In the genomic region with DNA sequence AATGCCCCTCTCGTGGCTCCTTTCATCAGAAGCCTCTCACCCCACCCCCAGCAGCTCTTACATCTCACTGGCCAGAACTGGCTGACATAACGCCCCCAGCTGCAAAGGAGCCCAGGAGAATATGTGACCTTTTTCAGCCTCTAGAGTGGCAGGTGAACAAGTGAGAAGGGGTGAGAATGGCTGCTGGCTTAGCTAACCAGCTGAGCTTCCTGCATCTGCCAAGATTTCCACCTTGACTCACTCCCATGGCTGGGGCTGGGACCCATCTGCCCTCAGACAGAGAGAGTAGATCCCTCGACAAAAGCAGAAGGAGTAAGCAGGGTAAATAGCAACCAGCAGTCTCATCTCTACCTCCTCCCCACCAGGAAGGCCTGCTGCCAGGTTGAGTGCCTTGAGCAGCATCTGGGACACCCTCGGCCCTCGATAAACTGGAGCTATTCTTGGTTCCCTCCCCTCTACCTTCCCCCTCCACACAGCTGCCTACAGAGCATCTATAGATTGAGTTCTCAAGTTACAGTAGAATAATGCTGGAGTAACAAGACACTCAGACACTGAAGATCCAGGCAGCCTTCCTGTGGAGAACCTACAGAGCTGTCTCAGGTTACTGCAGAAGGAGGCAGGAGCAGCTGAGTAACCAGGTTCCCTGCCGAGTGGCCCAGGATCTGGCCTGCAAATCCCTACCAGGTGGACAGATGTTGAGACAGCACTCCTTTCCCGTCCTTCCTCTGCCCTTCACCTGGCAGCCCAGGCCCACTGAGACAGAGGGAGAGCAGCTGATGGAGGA, we compare ENCODE assay signal across 10 cellular contexts. TPM values are rescaled to one million over a fixed set of nuclear protein-coding genes. Genes with fewer than 3 reads are reported as not detected.
DNase-seq lines count a peak whose midpoint lies in the region; ATAC-seq, FAIRE-seq and TF ChIP-seq lines count a peak whose summit lies in the region.
"Had no signal": no experiment of that assay in that cellular context is flagged by ENCODE, and none has a peak within 500 bp of the region (broad histone marks: within the 10 kb centered on the region; RNA-seq: fewer than 3 reads in every experiment).

No MANE protein-coding gene starts in this region.

- no peak for TF ChIP-seq CTCF in K562 (IDR thresholded peaks at IDR 0.05 in 2 of 3, conservative IDR thresholded peaks at IDR 0.05 in 1 of 3; ENCODE audit: insufficient read depth in 2 of 3, low read depth in 1 of 3, low read length in 3 of 3)
- no peak for TF ChIP-seq CTCF in MM.1S (IDR thresholded peaks at IDR 0.05; ENCODE audit: low read length)
- TF ChIP-seq CTCF in left ventricle myocardium inferior (IDR thresholded peaks at IDR 0.05; ENCODE audit: borderline replicate concordance), result no peak

- no peaks in the 10 kb centered on the region for H3K9me2 ChIP-seq in MM.1S (replicated peaks; ENCODE audit: insufficient read depth, low read length)

- in situ Hi-C loops in K562 (cut with MboI), result no loop called here

- 0 out of 3 replicates have a peak overlapping the region, but pooled peaks have one; percentile 29 for H3K27ac ChIP-seq in K562 (ENCODE audit: extremely low read depth, low read depth, low read length)
- H3K27ac ChIP-seq in MM.1S (ENCODE audit: low read length), result no peak overlapping the region
- no peak overlapping the region for H3K27ac ChIP-seq in left ventricle myocardium inferior (replicated peaks)

- POLR2A ChIA-PET in K562 (lab: Yijun Ruan, JAX), result interaction anchor here (0.5 to 1.6 kb wide), 5 partner anchors 10 to 102 kb away, joined by 3 to 5 read pairs (median 3); no protein-coding TSS in a partner anchor

- H3K9ac ChIP-seq in K562 (ENCODE audit: insufficient read depth in 1 of 2, low read depth in 2 of 2, low read length in 2 of 2) (peak overlapping the region in 1 of 2 experiments; percentile 49; a peak in 1 of 4 replicates), MM.1S (ENCODE audit: low read length) (no peak overlapping the region)

- H3K9me3 ChIP-seq in K562 (replicated peaks; ENCODE audit: control insufficient read depth, insufficient read depth, low read depth, low read length) (no peaks in the 10 kb centered on the region), MM.1S (replicated peaks; ENCODE audit: insufficient read depth, low read length) (no peaks in the 10 kb centered on the region), left ventricle myocardium inferior (replicated peaks) (no peaks in the 10 kb centered on the region)

- peak overlapping the region; percentile 75 for H2AFZ ChIP-seq in K562 (ENCODE audit: low read depth, low read length)
- H2AFZ ChIP-seq in MM.1S (ENCODE audit: low read length), result no peak overlapping the region

- no peaks in the 10 kb centered on the region for H3F3A ChIP-seq in MM.1S (ENCODE audit: insufficient read depth, low read length)

- ATAC-seq in K562 (peak; percentile 76), GM19463 (IDR thresholded peaks at IDR 0.05; ENCODE audit: unreplicated experiment) (no peak)

- H3K4me2 ChIP-seq in K562 (ENCODE audit: insufficient read depth, low read length), result 0 out of 2 replicates have a peak overlapping the region, but pooled peaks have one; percentile 1
- H3K4me2 ChIP-seq in MM.1S (ENCODE audit: low read depth, low read length), result no peak overlapping the region

- no peaks in the 10 kb centered on the region for H4K20me1 ChIP-seq in K562 (replicated peaks; ENCODE audit: control insufficient read depth, insufficient read depth, low read length)
- no peaks in the 10 kb centered on the region for H4K20me1 ChIP-seq in MM.1S (ENCODE audit: insufficient read depth, low read length)

- no peaks in the 10 kb centered on the region for H3K36me3 ChIP-seq in K562 (ENCODE audit: control insufficient read depth, insufficient read depth, low read length)
- no peaks in the 10 kb centered on the region for H3K36me3 ChIP-seq in MM.1S (replicated peaks; ENCODE audit: insufficient read depth, low read length)
- no peaks in the 10 kb centered on the region for H3K36me3 ChIP-seq in left ventricle myocardium inferior

- H3K27me3 ChIP-seq in K562 (ENCODE audit: control insufficient read depth in 2 of 2, insufficient read depth in 2 of 2, low read length in 2 of 2) (no peaks in the 10 kb centered on the region), MM.1S (replicated peaks; ENCODE audit: insufficient read depth, low read length) (peaks cover 20% of the 10 kb centered on the region), left ventricle myocardium inferior (ENCODE audit: low read depth) (peaks cover 30% of the 10 kb centered on the region)

- no TSS peak for BruUV-seq in K562 (replicated peaks; lab: Mats Ljungman, UMichigan)

- H3K4me3 ChIP-seq in K562 (no peak overlapping the region), MM.1S (ENCODE audit: low read length) (no peak overlapping the region), left ventricle myocardium inferior (no peak overlapping the region)

- H3K4me1 ChIP-seq in K562 (replicated peaks in 1 of 2; ENCODE audit: control insufficient read depth in 2 of 2, insufficient read depth in 2 of 2, low read length in 2 of 2) (peaks cover 19 to 21% of the 10 kb centered on the region in 2 experiments), MM.1S (ENCODE audit: low read length) (no peaks in the 10 kb centered on the region), left ventricle myocardium inferior (no peaks in the 10 kb centered on the region)

- CTCF ChIA-PET in K562 (lab: Yijun Ruan, JAX; ENCODE audit: low intra/inter-chr PET ratio), result no interaction called here

- FAIRE-seq in K562 (lab: Jason Lieb, UNC), result peak; percentile 77

- 19% methylated on average over 7 of the region's 7 CpGs for WGBS in K562 (ENCODE audit: insufficient coverage, low coverage, missing lambda C conversion rate)

- H3K79me2 ChIP-seq in K562 (ENCODE audit: control insufficient read depth, insufficient read depth, low read length), result no peaks in the 10 kb centered on the region
- no peaks in the 10 kb centered on the region for H3K79me2 ChIP-seq in MM.1S (ENCODE audit: low read length)

- H3K9me1 ChIP-seq in K562 (ENCODE audit: control insufficient read depth, insufficient read depth, low read length), result no peaks in the 10 kb centered on the region

- DNase-seq in HT1080 (ENCODE audit: low read depth) (peak; percentile 68), NCI-H2171 (lab: John Stamatoyannopoulos, UW) (peak; percentile 97), K562 (ENCODE audit: extremely low read depth in 1 of 4, low spot score in 3 of 4) (peak in 1 of 4 experiments; percentile 61), pons (ENCODE audit: low spot score) (peak; percentile 15), MM.1S (no peak), left ventricle myocardium inferior (no peak)
- DNase-seq: caudate nucleus, immature natural killer cell had no signal

- intact Hi-C loops in K562 (cut with micrococcal nuclease) (no loop called here), left ventricle myocardium inferior (cut with micrococcal nuclease) (no loop called here)

- no peak for TF ChIP-seq POLR2A in K562 (conservative IDR thresholded peaks at IDR 0.05)

- no peak for TF ChIP-seq EP300 in K562 (IDR thresholded peaks at IDR 0.05; ENCODE audit: low read length)

- no peak for TF ChIP-seq RAD21 in K562 (CRISPR knock-in tag; conservative IDR thresholded peaks at IDR 0.05 in 1 of 2, IDR thresholded peaks at IDR 0.05 in 1 of 2)

RNA-seq across cellular contexts. Expression of gene KASH5, which starts 15.5 kb away (rescaled TPM):
- total RNA-seq in HT1080 (2014; rRNA removed; shearing (Covaris generic)), result not detected in 2 replicates
- not detected in 2 replicates for polyA plus RNA-seq in HT1080 (2015; cell fraction: cytosol; rRNA removed)
- not detected in 2 replicates for polyA plus RNA-seq in HT1080 (2015; cell fraction: nucleus; rRNA removed)
- 0.84 and 1.3 TPM in 2 replicates for total RNA-seq in K562 (2011; cell fraction: chromatin; rRNA removed; ENCODE audit: low replicate concordance)
- 1.0 and 1.8 TPM in 2 replicates for total RNA-seq in K562 (2011; cell fraction: nucleolus; rRNA removed)
- total RNA-seq in K562 (2011; cell fraction: nucleoplasm; rRNA removed), result 0.44 and 0.61 TPM in 2 replicates
- total RNA-seq in K562 (2014; rRNA removed) (0.36 and 0.78 TPM in 2 replicates), K562 (2014; rRNA removed; fragmentation: Illumina TruSeq; extraction: Trizol) (0.26 and 0.44 TPM in 2 replicates), K562 (2015; rRNA removed; fragmentation: Illumina TruSeq; extraction: Trizol) (0.07 and 0.41 TPM in 2 replicates), K562 (2021) (0.20 and 0.60 TPM in 2 replicates), left ventricle myocardium inferior (not detected)
- polyA plus RNA-seq in K562 (2011; rRNA removed) (0.60 and 0.70 TPM in 2 replicates), K562 (2014; fragmentation: Illumina TruSeq; extraction: Trizol) (0.19 and 0.31 TPM in 2 replicates), K562 (2014; fragmentation: Nextera tagmentation; extraction: Ambion mirVana) (under 1 TPM in 1 of 2 experiments, not detected in 1; 0.13 TPM), K562 (2014; rRNA removed) (0.84 and 3.2 TPM in 2 replicates)
- polyA plus RNA-seq in K562 (2011; cell fraction: cytosol; rRNA removed), result 0.54 and 1.3 TPM in 2 replicates
- 1.9 and 2.2 TPM in 2 replicates for polyA plus RNA-seq in K562 (2011; cell fraction: nucleus; rRNA removed)
- 0.44 and 1.5 TPM in 2 replicates for polyA plus RNA-seq in K562 (2012)
- polyA minus RNA-seq in K562 (2011; rRNA and poly(A)+ RNA removed), result 0.12 and 0.14 TPM in 2 replicates
- not detected in 2 replicates for polyA minus RNA-seq in K562 (2011; cell fraction: cytosol; rRNA and poly(A)+ RNA removed)
- not detected in 2 replicates for polyA minus RNA-seq in K562 (2011; cell fraction: nucleus; rRNA and poly(A)+ RNA removed)
- total RNA-seq: H4 had no signal
- polyA plus RNA-seq: immature natural killer cell had no signal

RNA-seq across cellular contexts. Expression of gene PTH2, which starts 19.6 kb away (rescaled TPM):
- not detected in 2 replicates for total RNA-seq in HT1080 (2014; rRNA removed; shearing (Covaris generic))
- not detected in 2 replicates for polyA plus RNA-seq in HT1080 (2015; cell fraction: cytosol; rRNA removed)
- not detected in 2 replicates for polyA plus RNA-seq in HT1080 (2015; cell fraction: nucleus; rRNA removed)
- total RNA-seq in K562 (2011; cell fraction: chromatin; rRNA removed; ENCODE audit: low replicate concordance), result not detected in 2 replicates
- not detected in 2 replicates for total RNA-seq in K562 (2011; cell fraction: nucleolus; rRNA removed)
- not detected in 2 replicates for total RNA-seq in K562 (2011; cell fraction: nucleoplasm; rRNA removed)
- total RNA-seq in K562 (2014; rRNA removed) (0.61 TPM in 1 of 2 replicates, not detected in the other), K562 (2014; rRNA removed; fragmentation: Illumina TruSeq; extraction: Trizol) (not detected in 2 replicates), K562 (2015; rRNA removed; fragmentation: Illumina TruSeq; extraction: Trizol) (not detected in 2 replicates), K562 (2021) (0.60 and 1.3 TPM in 2 replicates), left ventricle myocardium inferior (not detected)
- polyA plus RNA-seq in K562 (2011; rRNA removed) (not detected in 2 replicates), K562 (2014; fragmentation: Illumina TruSeq; extraction: Trizol) (not detected in 2 replicates), K562 (2014; fragmentation: Nextera tagmentation; extraction: Ambion mirVana) (not detected), K562 (2014; rRNA removed) (not detected in 2 replicates)
- polyA plus RNA-seq in K562 (2011; cell fraction: cytosol; rRNA removed), result 0.29 and 0.64 TPM in 2 replicates
- polyA plus RNA-seq in K562 (2011; cell fraction: nucleus; rRNA removed), result 0.70 TPM in 1 of 2 replicates, not detected in the other
- polyA plus RNA-seq in K562 (2012), result 0.39 TPM in 1 of 2 replicates, not detected in the other
- polyA minus RNA-seq in K562 (2011; rRNA and poly(A)+ RNA removed), result not detected in 2 replicates
- polyA minus RNA-seq in K562 (2011; cell fraction: cytosol; rRNA and poly(A)+ RNA removed), result not detected in 2 replicates
- not detected in 2 replicates for polyA minus RNA-seq in K562 (2011; cell fraction: nucleus; rRNA and poly(A)+ RNA removed)
- total RNA-seq: H4 had no signal
- polyA plus RNA-seq: immature natural killer cell had no signal

RNA-seq across cellular contexts. Expression of gene GFY, which starts 21.6 kb away (rescaled TPM):
- not detected in 2 replicates for total RNA-seq in HT1080 (2014; rRNA removed; shearing (Covaris generic))
- polyA plus RNA-seq in HT1080 (2015; cell fraction: cytosol; rRNA removed), result not detected in 2 replicates
- polyA plus RNA-seq in HT1080 (2015; cell fraction: nucleus; rRNA removed), result not detected in 2 replicates
- 1.3 and 1.6 TPM in 2 replicates for total RNA-seq in K562 (2011; cell fraction: chromatin; rRNA removed; ENCODE audit: low replicate concordance)
- total RNA-seq in K562 (2011; cell fraction: nucleolus; rRNA removed), result 0.67 and 0.92 TPM in 2 replicates
- 0.92 and 1.2 TPM in 2 replicates for total RNA-seq in K562 (2011; cell fraction: nucleoplasm; rRNA removed)
- 0.12 TPM in 1 of 2 replicates, not detected in the other for total RNA-seq in K562 (2014; rRNA removed)
- not detected in 2 replicates for total RNA-seq in K562 (2014; rRNA removed; fragmentation: Illumina TruSeq; extraction: Trizol)
- total RNA-seq in K562 (2015; rRNA removed; fragmentation: Illumina TruSeq; extraction: Trizol), result 0.07 TPM in 1 of 2 replicates, not detected in the other
- 0.11 TPM in 1 of 2 replicates, not detected in the other for total RNA-seq in K562 (2021)
- polyA plus RNA-seq in K562 (2011; rRNA removed), result 0.19 and 0.26 TPM in 2 replicates
- 0.18 and 0.30 TPM in 2 replicates for polyA plus RNA-seq in K562 (2011; cell fraction: cytosol; rRNA removed)
- polyA plus RNA-seq in K562 (2011; cell fraction: nucleus; rRNA removed), result 1.8 and 2.6 TPM in 2 replicates
- 0.33 and 0.53 TPM in 2 replicates for polyA plus RNA-seq in K562 (2012)
- polyA plus RNA-seq in K562 (2014; fragmentation: Illumina TruSeq; extraction: Trizol), result 0.33 and 0.40 TPM in 2 replicates
- under 1 TPM in 1 of 2 experiments, not detected in 1; 0.06 TPM for polyA plus RNA-seq in K562 (2014; fragmentation: Nextera tagmentation; extraction: Ambion mirVana)
- 0.11 and 0.33 TPM in 2 replicates for polyA plus RNA-seq in K562 (2014; rRNA removed)
- not detected in 2 replicates for polyA minus RNA-seq in K562 (2011; rRNA and poly(A)+ RNA removed)
- polyA minus RNA-seq in K562 (2011; cell fraction: cytosol; rRNA and poly(A)+ RNA removed), result not detected in 2 replicates
- 0.27 and 0.56 TPM in 2 replicates for polyA minus RNA-seq in K562 (2011; cell fraction: nucleus; rRNA and poly(A)+ RNA removed)
- 0.14 TPM for total RNA-seq in left ventricle myocardium inferior
- total RNA-seq: H4 had no signal
- polyA plus RNA-seq: immature natural killer cell had no signal

RNA-seq across cellular contexts. Expression of gene SLC17A7, which starts 37.7 kb away (rescaled TPM):
- 0.07 and 1.7 TPM in 2 replicates for total RNA-seq in HT1080 (2014; rRNA removed; shearing (Covaris generic))
- 0.03 TPM in 1 of 2 replicates, not detected in the other for polyA plus RNA-seq in HT1080 (2015; cell fraction: cytosol; rRNA removed)
- 0.10 and 0.37 TPM in 2 replicates for polyA plus RNA-seq in HT1080 (2015; cell fraction: nucleus; rRNA removed)
- total RNA-seq in K562 (2011; cell fraction: chromatin; rRNA removed; ENCODE audit: low replicate concordance), result 9.2 and 13.8 TPM in 2 replicates
- 11.8 and 13.3 TPM in 2 replicates for total RNA-seq in K562 (2011; cell fraction: nucleolus; rRNA removed)
- total RNA-seq in K562 (2011; cell fraction: nucleoplasm; rRNA removed), result 16.4 and 22.1 TPM in 2 replicates
- total RNA-seq in K562 (2014; rRNA removed) (2.4 and 3.2 TPM in 2 replicates), K562 (2014; rRNA removed; fragmentation: Illumina TruSeq; extraction: Trizol) (1.1 TPM in 2 replicates), K562 (2015; rRNA removed; fragmentation: Illumina TruSeq; extraction: Trizol) (1.4 TPM in 2 replicates), K562 (2021) (9.2 and 9.9 TPM in 2 replicates), left ventricle myocardium inferior (0.99 TPM)
- polyA plus RNA-seq in K562 (2011; rRNA removed) (4.8 and 7.0 TPM in 2 replicates), K562 (2014; fragmentation: Illumina TruSeq; extraction: Trizol) (12.8 and 15.7 TPM in 2 replicates), K562 (2014; fragmentation: Nextera tagmentation; extraction: Ambion mirVana) (1 to 10 TPM; 1.7 to 1.8 TPM), K562 (2014; rRNA removed) (5.5 and 5.7 TPM in 2 replicates)
- 9.6 and 10.2 TPM in 2 replicates for polyA plus RNA-seq in K562 (2011; cell fraction: cytosol; rRNA removed)
- polyA plus RNA-seq in K562 (2011; cell fraction: nucleus; rRNA removed), result 8.6 TPM in 2 replicates
- polyA plus RNA-seq in K562 (2012), result 6.9 and 8.3 TPM in 2 replicates
- polyA minus RNA-seq in K562 (2011; rRNA and poly(A)+ RNA removed), result 4.4 and 4.6 TPM in 2 replicates
- 3.5 and 3.8 TPM in 2 replicates for polyA minus RNA-seq in K562 (2011; cell fraction: cytosol; rRNA and poly(A)+ RNA removed)
- 1.8 and 2.4 TPM in 2 replicates for polyA minus RNA-seq in K562 (2011; cell fraction: nucleus; rRNA and poly(A)+ RNA removed)
- polyA plus RNA-seq: immature natural killer cell had no signal

RNA-seq across cellular contexts. Expression of gene DKKL1, which starts 39.9 kb away (rescaled TPM):
- not detected in 2 replicates for total RNA-seq in HT1080 (2014; rRNA removed; shearing (Covaris generic))
- polyA plus RNA-seq in HT1080 (2015; cell fraction: cytosol; rRNA removed), result not detected in 2 replicates
- not detected in 2 replicates for polyA plus RNA-seq in HT1080 (2015; cell fraction: nucleus; rRNA removed)
- total RNA-seq in K562 (2011; cell fraction: chromatin; rRNA removed; ENCODE audit: low replicate concordance), result 1.1 and 1.3 TPM in 2 replicates
- 1.3 and 1.7 TPM in 2 replicates for total RNA-seq in K562 (2011; cell fraction: nucleolus; rRNA removed)
- 1.3 and 2.3 TPM in 2 replicates for total RNA-seq in K562 (2011; cell fraction: nucleoplasm; rRNA removed)
- 1.4 and 1.7 TPM in 2 replicates for total RNA-seq in K562 (2014; rRNA removed)
- total RNA-seq in K562 (2014; rRNA removed; fragmentation: Illumina TruSeq; extraction: Trizol), result 0.44 and 0.61 TPM in 2 replicates
- 0.62 and 0.90 TPM in 2 replicates for total RNA-seq in K562 (2015; rRNA removed; fragmentation: Illumina TruSeq; extraction: Trizol)
- total RNA-seq in K562 (2021), result 0.69 and 1.3 TPM in 2 replicates
- 1.4 and 1.5 TPM in 2 replicates for polyA plus RNA-seq in K562 (2011; rRNA removed)
- polyA plus RNA-seq in K562 (2011; cell fraction: cytosol; rRNA removed), result 1.0 and 1.1 TPM in 2 replicates
- polyA plus RNA-seq in K562 (2011; cell fraction: nucleus; rRNA removed), result 1.4 TPM in 2 replicates
- 0.56 and 1.2 TPM in 2 replicates for polyA plus RNA-seq in K562 (2012)
- 0.30 and 0.52 TPM in 2 replicates for polyA plus RNA-seq in K562 (2014; fragmentation: Illumina TruSeq; extraction: Trizol)
- polyA plus RNA-seq in K562 (2014; fragmentation: Nextera tagmentation; extraction: Ambion mirVana), result under 1 TPM; 0.15 to 0.34 TPM
- polyA plus RNA-seq in K562 (2014; rRNA removed), result 0.44 and 0.96 TPM in 2 replicates
- polyA minus RNA-seq in K562 (2011; rRNA and poly(A)+ RNA removed), result 0.66 and 0.70 TPM in 2 replicates
- 1.9 TPM in 1 of 2 replicates, not detected in the other for polyA minus RNA-seq in K562 (2011; cell fraction: cytosol; rRNA and poly(A)+ RNA removed)
- not detected in 2 replicates for polyA minus RNA-seq in K562 (2011; cell fraction: nucleus; rRNA and poly(A)+ RNA removed)
- not detected for total RNA-seq in left ventricle myocardium inferior
- polyA plus RNA-seq: immature natural killer cell had no signal

Comparison
In these comparisons a context has a peak if more than half of its experiments do, and no peak if none do; other contexts are left out.
1. DNase-seq: peak in HT1080 (single experiment), NCI-H2171 (single experiment) and pons (single experiment); none in MM.1S (single experiment) and left ventricle myocardium inferior (single experiment).